Comparison of ENCODE assay signal across 8 cellular contexts in genomic region chr3:9951598-9951961, GRCh38. TPM values are rescaled to one million over a fixed set of nuclear protein-coding genes. Genes with fewer than 3 reads are reported as not detected.
A peak's percentile ranks its signal among the peaks of the same experiment; 100 is the strongest.
DNase-seq lines count a peak whose midpoint lies in the region; ATAC-seq and TF ChIP-seq lines count a peak whose summit lies in the region.

No MANE protein-coding gene starts in this region.

- no peaks in the 10 kb centered on the region for H3K79me2 ChIP-seq in DND-41 (ENCODE audit: insufficient read depth, low read length)

- intact Hi-C loops in sciatic nerve (cut with DNase I), result no loop called here

- no peaks in the 10 kb centered on the region for H3K9me3 ChIP-seq in DND-41 (ENCODE audit: insufficient read depth, low read length, severe bottlenecking)

- peak overlapping the region; percentile 29; the same call in 1 of the 2 replicates for H3K9ac ChIP-seq in DND-41 (ENCODE audit: low read depth, low read length)

- no peaks in the 10 kb centered on the region for H3K36me3 Mint-ChIP-seq in natural killer cell treated with Interleukin-12 subunit alpha and Interleukin-12 subunit beta and Interleukin-15 and Interleukin-18, amount 100 ng/mL, for 72 hours

- no peaks in the 10 kb centered on the region for H3K9me3 Mint-ChIP-seq in natural killer cell treated with Interleukin-12 subunit alpha and Interleukin-12 subunit beta and Interleukin-15 and Interleukin-18, amount 100 ng/mL, for 72 hours

- H3K27ac ChIP-seq in DND-41 (ENCODE audit: low read length), result no peak overlapping the region

- DNase-seq in DND-41, result no peak
- DNase-seq in cardiac fibroblast (ENCODE audit: low read depth in 2 of 2), result no peak
- DNase-seq in natural killer cell treated with Interleukin-12 subunit alpha and Interleukin-12 subunit beta and Interleukin-15 and Interleukin-18, amount 100 ng/mL, for 72 hours (ENCODE audit: low spot score), result no peak
- no peak for DNase-seq in stimulated activated CD4-positive, alpha-beta T cell treated with anti-CD3 and anti-CD28 coated beads, Interleukin-1b, Interleukin-23, amount 100 ng/mL, for 48 hours
- DNase-seq in sciatic nerve (ENCODE audit: low spot score), result no peak
- DNase-seq in NCI-H446 treated with DMSO at 0.1 percent for 48 hours (lab: John Stamatoyannopoulos, UW), result no peak
- DNase-seq in stimulated activated CD4-positive, alpha-beta T cell treated with anti-CD3 and anti-CD28 coated beads, Interleukin-12 subunit alpha, Interleukin-12 subunit beta, amount 100 ng/mL, for 4 hours, result no peak

- peak overlapping the region; percentile 62 to 74 for H3K27ac Mint-ChIP-seq in natural killer cell treated with Interleukin-12 subunit alpha and Interleukin-12 subunit beta and Interleukin-15 and Interleukin-18, amount 100 ng/mL, for 72 hours

- TF ChIP-seq CTCF in DND-41 (IDR thresholded peaks at IDR 0.05; ENCODE audit: borderline replicate concordance, extremely low read depth, low read length, poor library complexity, severe bottlenecking) (no peak), cardiac fibroblast (IDR thresholded peaks at IDR 0.05; ENCODE audit: low read depth, low read length) (no peak)

- H3K4me2 ChIP-seq in DND-41 (ENCODE audit: insufficient read depth, low read length), result peak overlapping the region; percentile 71

- H3K4me3 ChIP-seq in DND-41 (ENCODE audit: low read depth in 1 of 2, low read length in 2 of 2) (peak overlapping the region in 1 of 2 experiments; percentile 49; a peak in 2 of 4 replicates), cardiac fibroblast (replicated peaks in 1 of 2; ENCODE audit: low read depth in 2 of 2, low read length in 2 of 2) (peak overlapping the region; percentile 65 to 71)

- peak overlapping the region; percentile 25; the same call in 1 of the 2 replicates for H2AFZ ChIP-seq in DND-41 (ENCODE audit: low read depth, low read length)

- H3K27me3 ChIP-seq in DND-41 (ENCODE audit: insufficient read depth, low read length, poor library complexity), result peaks cover 13% of the 10 kb centered on the region

- H3K4me3 Mint-ChIP-seq in natural killer cell treated with Interleukin-12 subunit alpha and Interleukin-12 subunit beta and Interleukin-15 and Interleukin-18, amount 100 ng/mL, for 72 hours, result peak overlapping the region; percentile 83

- no peaks in the 10 kb centered on the region for H3K27me3 Mint-ChIP-seq in natural killer cell treated with Interleukin-12 subunit alpha and Interleukin-12 subunit beta and Interleukin-15 and Interleukin-18, amount 100 ng/mL, for 72 hours

- H3K4me1 Mint-ChIP-seq in natural killer cell treated with Interleukin-12 subunit alpha and Interleukin-12 subunit beta and Interleukin-15 and Interleukin-18, amount 100 ng/mL, for 72 hours (ENCODE audit: low read depth in 2 of 2), result peaks cover 15 to 21% of the 10 kb centered on the region in 2 donors

- no peaks in the 10 kb centered on the region for H3K36me3 ChIP-seq in DND-41 (ENCODE audit: insufficient read depth, low read length)

- H4K20me1 ChIP-seq in DND-41 (ENCODE audit: insufficient read depth, low read length), result no peaks in the 10 kb centered on the region

- ATAC-seq in DND-41 (ENCODE audit: insufficient read depth, low read depth), result no peak
- ATAC-seq in HG02885 (IDR thresholded peaks at IDR 0.05; ENCODE audit: poor library complexity, unreplicated experiment), result peak; percentile 15
- peak in 1 of 2 donors; percentile 12 for ATAC-seq in natural killer cell treated with Interleukin-12 subunit alpha and Interleukin-12 subunit beta and Interleukin-15 and Interleukin-18, amount 100 ng/mL, for 72 hours
- no peak for ATAC-seq in sciatic nerve

- H3K4me1 ChIP-seq in DND-41 (ENCODE audit: insufficient read depth, low read length), result peaks cover 14% of the 10 kb centered on the region

RNA-seq across cellular contexts. Expression of gene PRRT3, which starts 0.6 kb away (rescaled TPM):
- 10 to 100 TPM; 13.4 to 13.7 TPM for total RNA-seq in natural killer cell treated with Interleukin-12 subunit alpha and Interleukin-12 subunit beta and Interleukin-15 and Interleukin-18, amount 100 ng/mL, for 72 hours
- total RNA-seq in sciatic nerve, result 1.5 TPM

RNA-seq across cellular contexts. Expression of gene CRELD1, which starts 17.9 kb away (rescaled TPM):
- 10 to 100 TPM; 22.8 to 29.7 TPM for total RNA-seq in natural killer cell treated with Interleukin-12 subunit alpha and Interleukin-12 subunit beta and Interleukin-15 and Interleukin-18, amount 100 ng/mL, for 72 hours
- 36.5 TPM for total RNA-seq in sciatic nerve

RNA-seq across cellular contexts. Expression of gene IL17RC, which starts 34.7 kb away (rescaled TPM):
- under 1 TPM; 0.57 to 0.92 TPM for total RNA-seq in natural killer cell treated with Interleukin-12 subunit alpha and Interleukin-12 subunit beta and Interleukin-15 and Interleukin-18, amount 100 ng/mL, for 72 hours
- 33.2 TPM for total RNA-seq in sciatic nerve

RNA-seq across cellular contexts. Expression of gene EMC3, which starts 35.1 kb away (rescaled TPM):
- 10 to 100 TPM; 62.5 to 65.8 TPM for total RNA-seq in natural killer cell treated with Interleukin-12 subunit alpha and Interleukin-12 subunit beta and Interleukin-15 and Interleukin-18, amount 100 ng/mL, for 72 hours
- total RNA-seq in sciatic nerve, result 51.6 TPM

RNA-seq across cellular contexts. Expression of gene IL17RE, which starts 48.9 kb away (rescaled TPM):
- total RNA-seq in natural killer cell treated with Interleukin-12 subunit alpha and Interleukin-12 subunit beta and Interleukin-15 and Interleukin-18, amount 100 ng/mL, for 72 hours, result 1 to 10 TPM in 1 of 2 donors, under 1 TPM in 1; 0.48 to 1.9 TPM
- total RNA-seq in sciatic nerve, result 5.3 TPM

Comparison
In these comparisons a context has a peak if more than half of its experiments do, and no peak if none do; other contexts are left out.
1. RNA of gene IL17RC, which starts 34.7 kb away (total RNA-seq): 33.2 TPM in sciatic nerve (single experiment); 0.57 to 0.92 TPM in natural killer cell treated with Interleukin-12 subunit alpha and Interleukin-12 subunit beta and Interleukin-15 and Interleukin-18, amount 100 ng/mL, for 72 hours; every median in the first group is over 10 times any median in the second.